Comparison of ENCODE assay signal across 17 cellular contexts in the genomic region with DNA sequence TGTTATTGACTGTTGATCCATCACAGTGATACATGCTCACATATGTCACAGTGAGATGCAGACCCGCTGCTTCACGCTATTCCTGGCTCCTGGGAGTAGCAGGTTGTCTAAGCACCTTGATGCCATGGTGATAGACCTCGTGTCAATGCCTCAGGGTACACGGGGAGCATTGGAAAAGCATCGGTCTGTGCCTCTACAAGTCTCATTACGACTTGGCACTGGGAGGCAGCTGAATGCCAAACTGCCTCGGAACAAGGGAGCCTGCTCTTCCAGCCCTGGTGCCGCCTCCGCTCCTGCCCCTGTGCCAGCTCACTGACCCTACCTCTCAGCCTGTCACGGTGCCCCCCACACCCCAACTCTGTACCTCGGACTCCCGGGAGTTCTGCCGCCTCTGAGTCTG. TPM values are rescaled to one million over a fixed set of nuclear protein-coding genes. Genes with fewer than 3 reads are reported as not detected.
DNase-seq lines count a peak whose midpoint lies in the region; ATAC-seq and TF ChIP-seq lines count a peak whose summit lies in the region.
"Had no signal": no experiment of that assay in that cellular context is flagged by ENCODE, and none has a peak within 500 bp of the region (broad histone marks: within the 10 kb centered on the region; RNA-seq: fewer than 3 reads in every experiment).

No MANE protein-coding gene starts in this region.

- H3K4me3 Mint-ChIP-seq in activated CD8-positive, alpha-beta T cell treated with anti-CD3 and anti-CD28 coated beads, Interleukin-2, amount 10 ng/mL, durations not matched to agents 7 days and 5 days = no peak overlapping the region
- H3K4me3 Mint-ChIP-seq in activated T-helper 17 cell treated with anti-CD3 and anti-CD28 coated beads, Interleukin-2, amount 50 U/mL, for 72 hours = no peak overlapping the region
- no peak overlapping the region for H3K4me3 Mint-ChIP-seq in activated T-cell treated with anti-CD3 and anti-CD28 coated beads, Interleukin-2, amount 50 U/mL, for 24 hours
- H3K4me3 Mint-ChIP-seq: activated naive CD8-positive, alpha-beta T cell treated with anti-CD3 and anti-CD28 coated beads for 36 hours had no signal

- in situ Hi-C loops in GM13977 (cut with MboI; ENCODE audit: low pct_unique_long_range_greater_than_20kb, low sequenced_read_pairs, unreplicated experiment) = loop anchor here (10.0 to 25.0 kb wide), 2 partner anchors 259 to 471 kb away; a partner anchor contains a TSS

- no peak overlapping the region for H3K27ac ChIP-seq in foreskin keratinocyte
- H3K27ac ChIP-seq: brain microvascular endothelial cell, SK-N-MC had no signal

- CTCF ChIA-PET in activated CD8-positive, alpha-beta T cell treated with anti-CD3 and anti-CD28 coated beads, Interleukin-2, amount 10 ng/mL, durations not matched to agents 7 days and 5 days (lab: Charles Lee) = interaction anchor here (0.8 to 1.9 kb wide), 2 partner anchors 10 to 11 kb away, joined by 3 to 5 read pairs; no protein-coding TSS in a partner anchor

- H3K36me3 Mint-ChIP-seq in activated CD8-positive, alpha-beta T cell treated with anti-CD3 and anti-CD28 coated beads, Interleukin-2, amount 10 ng/mL, durations not matched to agents 7 days and 5 days (ENCODE audit: low read depth) = no peaks in the 10 kb centered on the region
- no peaks in the 10 kb centered on the region for H3K36me3 Mint-ChIP-seq in activated T-helper 17 cell treated with anti-CD3 and anti-CD28 coated beads, Interleukin-2, amount 50 U/mL, for 72 hours (ENCODE audit: low read depth)
- no peaks in the 10 kb centered on the region for H3K36me3 Mint-ChIP-seq in activated T-cell treated with anti-CD3 and anti-CD28 coated beads, Interleukin-2, amount 50 U/mL, for 24 hours (ENCODE audit: low read depth)
- H3K36me3 Mint-ChIP-seq: activated naive CD8-positive, alpha-beta T cell treated with anti-CD3 and anti-CD28 coated beads for 36 hours had no signal

- no peak overlapping the region for H3K27ac Mint-ChIP-seq in activated CD8-positive, alpha-beta T cell treated with anti-CD3 and anti-CD28 coated beads, Interleukin-2, amount 10 ng/mL, durations not matched to agents 7 days and 5 days
- H3K27ac Mint-ChIP-seq in activated T-helper 17 cell treated with anti-CD3 and anti-CD28 coated beads, Interleukin-2, amount 50 U/mL, for 72 hours = no peak overlapping the region
- H3K27ac Mint-ChIP-seq in activated T-cell treated with anti-CD3 and anti-CD28 coated beads, Interleukin-2, amount 50 U/mL, for 24 hours = no peak overlapping the region
- H3K27ac Mint-ChIP-seq: activated naive CD8-positive, alpha-beta T cell treated with anti-CD3 and anti-CD28 coated beads for 36 hours had no signal

- peaks cover 19% of the 10 kb centered on the region for H3K4me1 Mint-ChIP-seq in activated CD8-positive, alpha-beta T cell treated with anti-CD3 and anti-CD28 coated beads, Interleukin-2, amount 10 ng/mL, durations not matched to agents 7 days and 5 days (ENCODE audit: low read depth)
- H3K4me1 Mint-ChIP-seq in activated T-helper 17 cell treated with anti-CD3 and anti-CD28 coated beads, Interleukin-2, amount 50 U/mL, for 72 hours = no peaks in the 10 kb centered on the region
- H3K4me1 Mint-ChIP-seq in activated T-cell treated with anti-CD3 and anti-CD28 coated beads, Interleukin-2, amount 50 U/mL, for 24 hours (ENCODE audit: low read depth) = peaks cover 12% of the 10 kb centered on the region

- TF ChIP-seq CTCF in foreskin keratinocyte (conservative IDR thresholded peaks at IDR 0.05) (no peak), GM13977 (IDR thresholded peaks at IDR 0.05; ENCODE audit: extremely low read depth, insufficient read depth, missing control alignments) (no peak)

- POLR2A ChIA-PET in activated CD8-positive, alpha-beta T cell treated with anti-CD3 and anti-CD28 coated beads, Interleukin-2, amount 10 ng/mL, durations not matched to agents 7 days and 5 days (lab: Charles Lee) = no interaction called here

- peaks cover 4% of the 10 kb centered on the region for H3K27me3 Mint-ChIP-seq in activated CD8-positive, alpha-beta T cell treated with anti-CD3 and anti-CD28 coated beads, Interleukin-2, amount 10 ng/mL, durations not matched to agents 7 days and 5 days (ENCODE audit: low read depth)
- H3K27me3 Mint-ChIP-seq in activated T-helper 17 cell treated with anti-CD3 and anti-CD28 coated beads, Interleukin-2, amount 50 U/mL, for 72 hours = peaks cover 10% of the 10 kb centered on the region
- peaks cover 15% of the 10 kb centered on the region for H3K27me3 Mint-ChIP-seq in activated T-cell treated with anti-CD3 and anti-CD28 coated beads, Interleukin-2, amount 50 U/mL, for 24 hours

- DNase-seq in NCI-H748 (lab: John Stamatoyannopoulos, UW; ENCODE audit: unreplicated experiment) = peak; percentile 19
- DNase-seq in NCI-H748 treated with DMSO at 0.1 percent for 48 hours (lab: John Stamatoyannopoulos, UW) = no peak
- DNase-seq in NCI-H69 (lab: John Stamatoyannopoulos, UW) = peak; percentile 99
- DNase-seq in foreskin keratinocyte = peak in 1 of 2 donors; percentile 77
- no peak for DNase-seq in GM13977 (ENCODE audit: low spot score)
- no peak for DNase-seq in activated CD8-positive, alpha-beta T cell treated with anti-CD3 and anti-CD28 coated beads, Interleukin-2, amount 10 ng/mL, durations not matched to agents 7 days and 5 days
- DNase-seq in activated T-cell treated with anti-CD3 and anti-CD28 coated beads, Interleukin-2, amount 50 U/mL, for 24 hours = no peak
- DNase-seq: activated CD4-positive, alpha-beta T cell treated with anti-CD3 and anti-CD28 coated beads, Interleukin-2, amount 50 U/mL, for 1 hour; activated naive CD8-positive, alpha-beta T cell treated with anti-CD3 and anti-CD28 coated beads for 36 hours; activated T-cell treated with anti-CD3 and anti-CD28 coated beads, Interleukin-2, amount 50 U/mL, for 48 hours; brain microvascular endothelial cell; hippocampal formation; stimulated activated CD4-positive, alpha-beta T cell treated with anti-CD3 and anti-CD28 coated beads, Interleukin-4, amount 100 ng/mL, for 4 hours had no signal

- H3K9me3 Mint-ChIP-seq in activated CD8-positive, alpha-beta T cell treated with anti-CD3 and anti-CD28 coated beads, Interleukin-2, amount 10 ng/mL, durations not matched to agents 7 days and 5 days (ENCODE audit: insufficient read depth) = no peaks in the 10 kb centered on the region
- H3K9me3 Mint-ChIP-seq in activated T-helper 17 cell treated with anti-CD3 and anti-CD28 coated beads, Interleukin-2, amount 50 U/mL, for 72 hours = no peaks in the 10 kb centered on the region
- no peaks in the 10 kb centered on the region for H3K9me3 Mint-ChIP-seq in activated T-cell treated with anti-CD3 and anti-CD28 coated beads, Interleukin-2, amount 50 U/mL, for 24 hours
- H3K9me3 Mint-ChIP-seq: activated naive CD8-positive, alpha-beta T cell treated with anti-CD3 and anti-CD28 coated beads for 36 hours had no signal

- H3K27me3 ChIP-seq in foreskin keratinocyte = peaks cover 50% of the 10 kb centered on the region

- peak; percentile 28 for ATAC-seq in foreskin keratinocyte
- no peak for ATAC-seq in activated CD8-positive, alpha-beta T cell treated with anti-CD3 and anti-CD28 coated beads, Interleukin-2, amount 10 ng/mL, durations not matched to agents 7 days and 5 days
- no peak for ATAC-seq in activated T-helper 17 cell treated with anti-CD3 and anti-CD28 coated beads, Interleukin-2, amount 50 U/mL, for 72 hours (replicated peaks)

- H3K4me1 ChIP-seq in foreskin keratinocyte = no peaks in the 10 kb centered on the region

RNA-seq across cellular contexts. Expression of a gene that starts 1.6 kb away (rescaled TPM):
- not detected in 2 replicates for total RNA-seq in foreskin keratinocyte
- not detected in 2 replicates for polyA plus RNA-seq in foreskin keratinocyte
- total RNA-seq in activated CD8-positive, alpha-beta T cell treated with anti-CD3 and anti-CD28 coated beads, Interleukin-2, amount 10 ng/mL, durations not matched to agents 7 days and 5 days = under 1 TPM in 1 of 2 experiments, not detected in 1; 0.05 TPM
- total RNA-seq in activated T-helper 17 cell treated with anti-CD3 and anti-CD28 coated beads, Interleukin-2, amount 50 U/mL, for 72 hours = under 1 TPM; 0.15 to 0.40 TPM
- total RNA-seq: osteocyte had no signal
- polyA plus RNA-seq: AG04450 had no signal

Comparison
In these comparisons a context has a peak if more than half of its experiments do, and no peak if none do; other contexts are left out.
1. DNase-seq: peak in NCI-H748 (single experiment) and NCI-H69 (single experiment); none in NCI-H748 treated with DMSO at 0.1 percent for 48 hours (single experiment), GM13977 (single experiment), activated CD8-positive, alpha-beta T cell treated with anti-CD3 and anti-CD28 coated beads, Interleukin-2, amount 10 ng/mL, durations not matched to agents 7 days and 5 days (single experiment) and activated T-cell treated with anti-CD3 and anti-CD28 coated beads, Interleukin-2, amount 50 U/mL, for 24 hours (single experiment).